12 cellular contexts compared by ENCODE assay signal in the genomic region with DNA sequence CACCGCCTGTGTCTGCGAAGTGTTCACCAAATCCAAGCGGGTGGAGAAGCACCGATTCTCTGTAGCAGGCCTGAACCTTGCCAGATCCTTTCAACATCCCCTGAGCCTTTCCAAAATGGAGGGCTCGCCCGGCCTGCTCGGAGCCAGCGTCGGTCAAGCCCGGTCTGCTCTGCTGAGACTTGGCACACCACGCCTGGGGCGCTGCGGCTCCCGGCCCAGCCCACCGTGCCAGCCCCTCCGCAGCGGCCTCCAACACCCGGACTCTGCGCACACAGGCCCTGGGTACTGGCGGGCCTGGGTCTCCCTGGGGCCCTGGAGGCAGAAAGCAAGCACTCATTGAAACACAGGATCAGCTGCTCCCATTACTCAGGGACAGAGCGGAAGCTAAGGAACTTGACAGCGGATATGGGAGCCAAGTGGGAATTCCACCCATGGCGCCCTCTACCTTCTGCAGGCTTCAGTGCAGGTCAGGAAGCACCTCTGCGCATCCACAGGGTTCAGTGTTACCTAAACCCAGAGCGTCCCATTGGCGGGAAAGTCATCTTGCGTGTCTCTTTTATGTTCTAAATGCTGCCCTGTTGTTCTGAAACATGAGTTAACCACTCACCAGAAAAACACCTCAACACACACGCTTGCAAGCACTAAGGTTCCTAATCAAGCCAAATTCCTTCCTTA.
DNase-seq lines count a peak whose midpoint lies in the region; ATAC-seq and TF ChIP-seq lines count a peak whose summit lies in the region.
"Had no signal": no experiment of that assay in that cellular context is flagged by ENCODE, and none has a peak within 500 bp of the region (broad histone marks: within the 10 kb centered on the region; RNA-seq: fewer than 3 reads in every experiment).

No MANE protein-coding gene starts in this region.

- H3K27ac Mint-ChIP-seq in mesothelial cell of epicardium, result peak overlapping the region; percentile 90
- H3K27ac Mint-ChIP-seq: stimulated activated effector memory CD8-positive, alpha-beta T cell treated with anti-CD3 and anti-CD28 coated beads, Interleukin-12 subunit alpha, Interleukin-12 subunit beta, amount 100 ng/mL, for 72 hours had no signal

- intact Hi-C loops in thyroid gland (cut with DNase I), result no loop called here

- no peak for TF ChIP-seq POLR2A in thyroid gland (IDR thresholded peaks at IDR 0.05)

- H3K36me3 ChIP-seq in thyroid gland, result no peaks in the 10 kb centered on the region

- no peak overlapping the region for H3K4me3 ChIP-seq in thyroid gland (replicated peaks in 1 of 3)

- H3K27me3 ChIP-seq in thyroid gland, result no peaks in the 10 kb centered on the region

- 75 to 81% methylated on average over 12 to 19 of the region's 28 CpGs for WGBS in thyroid gland, 2 donors

- H3K4me1 Mint-ChIP-seq in mesothelial cell of epicardium, result peaks cover 56% of the 10 kb centered on the region
- H3K4me1 Mint-ChIP-seq: stimulated activated effector memory CD8-positive, alpha-beta T cell treated with anti-CD3 and anti-CD28 coated beads, Interleukin-12 subunit alpha, Interleukin-12 subunit beta, amount 100 ng/mL, for 72 hours had no signal

- no peak overlapping the region for H3K4me3 Mint-ChIP-seq in mesothelial cell of epicardium
- H3K4me3 Mint-ChIP-seq: stimulated activated effector memory CD8-positive, alpha-beta T cell treated with anti-CD3 and anti-CD28 coated beads, Interleukin-12 subunit alpha, Interleukin-12 subunit beta, amount 100 ng/mL, for 72 hours had no signal

- no peaks in the 10 kb centered on the region for H3K36me3 Mint-ChIP-seq in mesothelial cell of epicardium
- H3K36me3 Mint-ChIP-seq: stimulated activated effector memory CD8-positive, alpha-beta T cell treated with anti-CD3 and anti-CD28 coated beads, Interleukin-12 subunit alpha, Interleukin-12 subunit beta, amount 100 ng/mL, for 72 hours had no signal

- no peaks in the 10 kb centered on the region for H3K9me3 Mint-ChIP-seq in mesothelial cell of epicardium
- H3K9me3 Mint-ChIP-seq: stimulated activated effector memory CD8-positive, alpha-beta T cell treated with anti-CD3 and anti-CD28 coated beads, Interleukin-12 subunit alpha, Interleukin-12 subunit beta, amount 100 ng/mL, for 72 hours had no signal

- DNase-seq in COR-L47 (lab: John Stamatoyannopoulos, UW) (peak; percentile 13), HEK293T (ENCODE audit: extremely low spot score) (peak; percentile 61), cerebellar cortex (ENCODE audit: low spot score) (peak; percentile 29), mesothelial cell of epicardium (ENCODE audit: low spot score in 2 of 2, unreplicated experiment in 2 of 2) (no peak), NCI-H187 (lab: John Stamatoyannopoulos, UW) (no peak), thyroid gland (no peak)
- DNase-seq: MM.1S, posterior cingulate gyrus had no signal

- no peaks in the 10 kb centered on the region for H3K4me1 ChIP-seq in thyroid gland

- POLR2A ChIA-PET in HEK293T (lab: Yijun Ruan, JAX), result no interaction called here

- TF ChIP-seq CTCF in mesothelial cell of epicardium (IDR thresholded peaks at IDR 0.05; ENCODE audit: unreplicated experiment), result peak; percentile 30
- TF ChIP-seq CTCF in thyroid gland (IDR thresholded peaks at IDR 0.05), result peak in 1 of 6 experiments; percentile 23

- no peaks in the 10 kb centered on the region for H3K9me3 ChIP-seq in thyroid gland

- ATAC-seq in HG03039 (IDR thresholded peaks at IDR 0.05; ENCODE audit: unreplicated experiment) (no peak), GM18873 (IDR thresholded peaks at IDR 0.05; ENCODE audit: low FRiP score, unreplicated experiment) (no peak)
- ATAC-seq: esophagus mucosa; stimulated activated effector memory CD8-positive, alpha-beta T cell treated with anti-CD3 and anti-CD28 coated beads, Interleukin-12 subunit alpha, Interleukin-12 subunit beta, amount 100 ng/mL, for 72 hours had no signal

- no peak overlapping the region for H3K27ac ChIP-seq in thyroid gland

- CTCF ChIA-PET in HEK293T (lab: Yijun Ruan, JAX), result interaction anchor here (0.6 to 0.7 kb wide), 5 partner anchors 139 to 385 kb away, joined by 3 to 5 read pairs (median 4); no protein-coding TSS in a partner anchor

- H3K27me3 Mint-ChIP-seq in mesothelial cell of epicardium (ENCODE audit: low read depth), result no peaks in the 10 kb centered on the region

TF ChIP-seq in HEK293T, 16 proteins besides CTCF, POLR2A, EP300 and RAD21:
- TF ChIP-seq FOXA1 (IDR thresholded peaks at IDR 0.05), result no peak
- no peak for TF ChIP-seq BHLHE40 (IDR thresholded peaks at IDR 0.05; ENCODE audit: borderline replicate concordance)
- no peak for TF ChIP-seq L3MBTL2 (conservative IDR thresholded peaks at IDR 0.05)
- no peak for TF ChIP-seq ZNF384 (IDR thresholded peaks at IDR 0.05)
TF ChIP-seq in HEK293T: peak in this region for 0.

Comparison
In these comparisons a context has a peak if more than half of its experiments do, and no peak if none do; other contexts are left out.
1. DNase-seq: peak in COR-L47 (single experiment), HEK293T (single experiment) and cerebellar cortex (single experiment); none in mesothelial cell of epicardium (0 of 2), NCI-H187 (0 of 2) and thyroid gland (0 of 2).